8 cellular contexts compared by ENCODE assay signal in genomic region chr12:101823891-101824290, GRCh38. TPM values are rescaled to one million over a fixed set of nuclear protein-coding genes. Genes with fewer than 3 reads are reported as not detected.
DNase-seq lines count a peak whose midpoint lies in the region; ATAC-seq and TF ChIP-seq lines count a peak whose summit lies in the region.

No MANE protein-coding gene starts in this region.

- DNase-seq in OCI-M1 (lab: John Stamatoyannopoulos, UW) (peak; percentile 94), activated T-helper 1 cell treated with Interleukin-2 at 50 U/mL for 16 hours (ENCODE audit: low read depth) (peak; percentile 50), fibroblast of villous mesenchyme (ENCODE audit: low read depth) (peak; percentile 21), pons (ENCODE audit: low spot score) (peak; percentile 93), posterior vena cava (ENCODE audit: low spot score) (no peak)

- H3K27ac ChIP-seq in BLaER1 treated with 17β-estradiol and CSF1 and Interleukin-3, amounts not matched to agents 10 nM and 100 nM: peak overlapping the region in 5 of 11 experiments; percentile 13 to 54 (median 23); a peak in 9 of 22 replicates

- H3K9me3 ChIP-seq in BLaER1 treated with 17β-estradiol and CSF1 and Interleukin-3, amounts not matched to agents 10 nM and 100 nM (replicated peaks in 1 of 11): peaks cover 11 to 31% (median 20%) of the 10 kb centered on the region in 11 experiments

- ATAC-seq in GM19023 (IDR thresholded peaks at IDR 0.05; ENCODE audit: unreplicated experiment) (peak; percentile 72), HG03108 (IDR thresholded peaks at IDR 0.05; ENCODE audit: unreplicated experiment) (peak; percentile 73)

- peak; percentile 16 for TF ChIP-seq CTCF in fibroblast of villous mesenchyme (IDR thresholded peaks at IDR 0.05; ENCODE audit: insufficient read depth, low read depth, low read length)

- H3K36me3 ChIP-seq in BLaER1 treated with 17β-estradiol and CSF1 and Interleukin-3, amounts not matched to agents 10 nM and 100 nM: peaks cover 0 to 52% (median 8%) of the 10 kb centered on the region in 11 experiments; a peak in 15 of 22 replicates

- H3K4me3 ChIP-seq in BLaER1 treated with 17β-estradiol and CSF1 and Interleukin-3, amounts not matched to agents 10 nM and 100 nM: no peak overlapping the region
- no peak overlapping the region for H3K4me3 ChIP-seq in fibroblast of villous mesenchyme (ENCODE audit: low read depth, low read length)

- peaks cover 43 to 80% (median 59%) of the 10 kb centered on the region in 10 experiments for H3K4me1 ChIP-seq in BLaER1 treated with 17β-estradiol and CSF1 and Interleukin-3, amounts not matched to agents 10 nM and 100 nM

- intact Hi-C loops in posterior vena cava (cut with DNase I): no loop called here

- no peaks in the 10 kb centered on the region for H3K27me3 ChIP-seq in BLaER1 treated with 17β-estradiol and CSF1 and Interleukin-3, amounts not matched to agents 10 nM and 100 nM

- H3K4me2 ChIP-seq in BLaER1 treated with 17β-estradiol and CSF1 and Interleukin-3, amounts not matched to agents 10 nM and 100 nM: peak overlapping the region; percentile 26 to 98 (median 55); a peak in 20 of 22 replicates

- H4K20me1 ChIP-seq in BLaER1 treated with 17β-estradiol and CSF1 and Interleukin-3, amounts not matched to agents 10 nM and 100 nM: peaks cover 0 to 82% (median 5%) of the 10 kb centered on the region in 11 experiments; a peak in 10 of 22 replicates

- H3K9ac ChIP-seq in BLaER1 treated with 17β-estradiol and CSF1 and Interleukin-3, amounts not matched to agents 10 nM and 100 nM: peak overlapping the region in 1 of 11 experiments; percentile 42; a peak in 1 of 22 replicates

RNA-seq across cellular contexts. Expression of gene GNPTAB, which starts 6.9 kb away (rescaled TPM):
- total RNA-seq in fibroblast of villous mesenchyme: 39.3 and 86.8 TPM in 2 replicates
- total RNA-seq in posterior vena cava: 10 to 100 TPM; 37.0 to 42.8 TPM

RNA-seq across cellular contexts. Expression of gene DRAM1, which starts 53.5 kb away (rescaled TPM):
- total RNA-seq in fibroblast of villous mesenchyme: 95.7 and 344 TPM in 2 replicates
- total RNA-seq in posterior vena cava: 10 to 100 TPM; 29.0 to 31.3 TPM
